Comparison of ENCODE assay signal across 22 cellular contexts in genomic region chr3:193129607-193130006, GRCh38.
DNase-seq lines count a peak whose midpoint lies in the region; ATAC-seq and TF ChIP-seq lines count a peak whose summit lies in the region.
"Had no signal": no experiment of that assay in that cellular context is flagged by ENCODE, and none has a peak within 500 bp of the region (broad histone marks: within the 10 kb centered on the region; RNA-seq: fewer than 3 reads in every experiment).

No MANE protein-coding gene starts in this region.

- H3K79me1 ChIP-seq in H9 (ENCODE audit: insufficient read depth, low read depth, low read length, poor library complexity, severe bottlenecking), result no peaks in the 10 kb centered on the region

- H3K56ac ChIP-seq in H9 (ENCODE audit: insufficient read length, low read depth, low read length), result no peak overlapping the region

- no peak for ATAC-seq in natural killer cell
- ATAC-seq: activated CD8-positive, alpha-beta T cell treated with anti-CD3 and anti-CD28 coated beads for 36 hours; esophagus mucosa; mucosa of descending colon had no signal

- no peak overlapping the region for H4K8ac ChIP-seq in H9 (replicated peaks; ENCODE audit: insufficient read length, low read depth, low read length)

- no peaks in the 10 kb centered on the region for H3K27me3 ChIP-seq in H9 (ENCODE audit: insufficient read depth, low read length)
- H3K27me3 ChIP-seq: ascending aorta, BLaER1, vagina had no signal

- TF ChIP-seq CTCF in H9 (conservative IDR thresholded peaks at IDR 0.05), result peak; percentile 67
- TF ChIP-seq CTCF in neural crest cell (conservative IDR thresholded peaks at IDR 0.05), result peak; percentile 37
- no peak for TF ChIP-seq CTCF in natural killer cell (IDR thresholded peaks at IDR 0.05)

- no peak overlapping the region for H2BK12ac ChIP-seq in H9 (ENCODE audit: insufficient read length, low read depth, low read length)

- H3K27me3 Mint-ChIP-seq in H9 (ENCODE audit: low read depth) (no peaks in the 10 kb centered on the region), neural crest cell (ENCODE audit: low read depth) (peaks cover 13% of the 10 kb centered on the region), natural killer cell (ENCODE audit: low read depth in 2 of 2) (peaks cover 0 to 3% of the 10 kb centered on the region in 2 donors)
- no peaks in the 10 kb centered on the region for H3K27me3 Mint-ChIP-seq in T-helper 2 cell treated with Interferon-gamma antibody and Interleukin-4, amounts not matched to agents 5 μg/mL and 100 μg/mL, for 36 hours (ENCODE audit: low read depth)
- H3K27me3 Mint-ChIP-seq: central memory CD8-positive, alpha-beta T cell had no signal

- H3K27ac Mint-ChIP-seq in H9 (no peak overlapping the region), neural crest cell (ENCODE audit: unreplicated experiment) (no peak overlapping the region), natural killer cell (no peak overlapping the region)
- no peak overlapping the region for H3K27ac Mint-ChIP-seq in T-helper 2 cell treated with Interferon-gamma antibody and Interleukin-4, amounts not matched to agents 5 μg/mL and 100 μg/mL, for 36 hours
- H3K27ac Mint-ChIP-seq: activated CD8-positive, alpha-beta T cell treated with anti-CD3 and anti-CD28 coated beads for 36 hours had no signal

- H3K36me3 Mint-ChIP-seq in H9 (ENCODE audit: insufficient read depth in 1 of 3, low read depth in 3 of 3) (no peaks in the 10 kb centered on the region), neural crest cell (ENCODE audit: low read depth) (no peaks in the 10 kb centered on the region), natural killer cell (no peaks in the 10 kb centered on the region)
- H3K36me3 Mint-ChIP-seq in T-helper 2 cell treated with Interferon-gamma antibody and Interleukin-4, amounts not matched to agents 5 μg/mL and 100 μg/mL, for 36 hours (ENCODE audit: low read depth), result no peaks in the 10 kb centered on the region

- no peaks in the 10 kb centered on the region for H3K4me1 ChIP-seq in H9 (ENCODE audit: insufficient read depth, low read length)
- H3K4me1 ChIP-seq: ascending aorta, BLaER1, vagina had no signal

- no peak overlapping the region for H3T11ph ChIP-seq in H9 (ENCODE audit: low read length)

- WGBS in H9 (ENCODE audit: extremely low coverage, insufficient read length, low lambda C conversion rate), result 100% methylated on average over 1 of the region's 4 CpGs

- H3K4me2 ChIP-seq in H9 (ENCODE audit: insufficient read depth, insufficient read length, low read length), result no peak overlapping the region
- H3K4me2 ChIP-seq: BLaER1, smooth muscle cell had no signal

- H3K79me2 ChIP-seq in H9 (ENCODE audit: insufficient read depth, low read length), result no peaks in the 10 kb centered on the region

- no peak overlapping the region for H2AFZ ChIP-seq in H9 (ENCODE audit: low read length)

- H2BK20ac ChIP-seq in H9 (ENCODE audit: low read depth, low read length, poor library complexity, severe bottlenecking), result no peak overlapping the region

- DNase-seq in NCI-H2029 treated with DMSO at 0.1 percent for 48 hours (lab: John Stamatoyannopoulos, UW) (peak; percentile 2), NCI-H2029 (lab: John Stamatoyannopoulos, UW) (no peak), H9 (no peak), SK-MEL-5 (ENCODE audit: low read depth, low spot score) (peak; percentile 22), neural crest cell (ENCODE audit: low read depth, low spot score) (no peak), natural killer cell (no peak)
- no peak for DNase-seq in T-helper 2 cell treated with Interferon-gamma antibody and Interleukin-4, amounts not matched to agents 5 μg/mL and 100 μg/mL, for 36 hours (ENCODE audit: low spot score)
- DNase-seq in stimulated activated CD4-positive, alpha-beta T cell treated with anti-CD3 and anti-CD28 coated beads, Interleukin-2, amount 100 ng/mL, for 48 hours, result no peak
- DNase-seq: activated CD8-positive, alpha-beta T cell treated with anti-CD3 and anti-CD28 coated beads for 36 hours; activated naive CD4-positive, alpha-beta T cell treated with anti-CD3 and anti-CD28 coated beads, Interleukin-2, amount 50 U/mL, for 16 hours; activated T-cell treated with anti-CD3 and anti-CD28 coated beads, Interleukin-2, amount 50 U/mL, for 48 hours; left ventricle myocardium inferior; mucosa of descending colon; NCI-H1048; NCI-H2227 treated with DMSO at 0.1 percent for 48 hours; SHP77 treated with DMSO at 0.1 percent for 48 hours had no signal

- no peak overlapping the region for H2BK120ac ChIP-seq in H9 (ENCODE audit: low read depth, low read length, poor library complexity, severe bottlenecking)

- no peak overlapping the region for H3K14ac ChIP-seq in H9 (ENCODE audit: insufficient read depth, low read length)

- no peak overlapping the region for H3K18ac ChIP-seq in H9 (ENCODE audit: insufficient read length, low read depth, low read length)

- no peaks in the 10 kb centered on the region for H3K9me3 ChIP-seq in H9 (ENCODE audit: control insufficient read depth, low read depth, low read length)
- H3K9me3 ChIP-seq: ascending aorta, BLaER1, left ventricle myocardium inferior, mucosa of descending colon, vagina had no signal

- no peak overlapping the region for H4K91ac ChIP-seq in H9 (ENCODE audit: insufficient read length, low read depth, low read length)

- H3K9me3 Mint-ChIP-seq in H9, result no peaks in the 10 kb centered on the region
- H3K9me3 Mint-ChIP-seq in neural crest cell, result no peaks in the 10 kb centered on the region
- peaks cover 7 to 9% of the 10 kb centered on the region in 2 donors for H3K9me3 Mint-ChIP-seq in natural killer cell
- H3K9me3 Mint-ChIP-seq in T-helper 2 cell treated with Interferon-gamma antibody and Interleukin-4, amounts not matched to agents 5 μg/mL and 100 μg/mL, for 36 hours, result no peaks in the 10 kb centered on the region
- H3K9me3 Mint-ChIP-seq: activated CD8-positive, alpha-beta T cell treated with anti-CD3 and anti-CD28 coated beads for 36 hours had no signal

- no peak overlapping the region for H3K23ac ChIP-seq in H9 (ENCODE audit: insufficient read length, low read depth, low read length)

- no peaks in the 10 kb centered on the region for H3K23me2 ChIP-seq in H9 (ENCODE audit: insufficient read length, low read depth, low read length, poor library complexity, severe bottlenecking)

- H4K5ac ChIP-seq in H9 (ENCODE audit: insufficient read length, low read depth, low read length), result no peak overlapping the region

- intact Hi-C loops in natural killer cell (cut with micrococcal nuclease), result no loop called here

- no peaks in the 10 kb centered on the region for H4K20me1 ChIP-seq in H9 (ENCODE audit: control insufficient read depth, insufficient read depth, insufficient read length)
- H4K20me1 ChIP-seq: BLaER1 had no signal

- H2BK5ac ChIP-seq in H9 (ENCODE audit: insufficient read length, low read length), result no peak overlapping the region

- no peak overlapping the region for H3K4me3 Mint-ChIP-seq in H9
- H3K4me3 Mint-ChIP-seq in neural crest cell, result no peak overlapping the region
- H3K4me3 Mint-ChIP-seq in natural killer cell, result no peak overlapping the region
- H3K4me3 Mint-ChIP-seq in T-helper 2 cell treated with Interferon-gamma antibody and Interleukin-4, amounts not matched to agents 5 μg/mL and 100 μg/mL, for 36 hours, result no peak overlapping the region
- H3K4me3 Mint-ChIP-seq: activated CD8-positive, alpha-beta T cell treated with anti-CD3 and anti-CD28 coated beads for 36 hours; central memory CD8-positive, alpha-beta T cell had no signal

- no peak overlapping the region for H3K9ac ChIP-seq in H9 (ENCODE audit: extremely low read depth, insufficient read length, low read length)
- H3K9ac ChIP-seq: BLaER1 had no signal

- H3K4me1 Mint-ChIP-seq in H9 (peaks cover 6 to 14% of the 10 kb centered on the region in 2 experiments), neural crest cell (no peaks in the 10 kb centered on the region), natural killer cell (no peaks in the 10 kb centered on the region)
- H3K4me1 Mint-ChIP-seq in T-helper 2 cell treated with Interferon-gamma antibody and Interleukin-4, amounts not matched to agents 5 μg/mL and 100 μg/mL, for 36 hours (ENCODE audit: low read depth), result no peaks in the 10 kb centered on the region
- H3K4me1 Mint-ChIP-seq: central memory CD8-positive, alpha-beta T cell had no signal

- no peak overlapping the region for H2BK15ac ChIP-seq in H9 (ENCODE audit: low read depth, low read length)

- H2AK5ac ChIP-seq in H9 (ENCODE audit: insufficient read length, low read length), result no peak overlapping the region

- no peak overlapping the region for H3K4ac ChIP-seq in H9 (ENCODE audit: low read depth, low read length)

- no peak overlapping the region for H3K27ac ChIP-seq in H9 (ENCODE audit: insufficient read length, low read depth, low read length)
- H3K27ac ChIP-seq: ascending aorta, BLaER1, left ventricle myocardium inferior, vagina had no signal

- in situ Hi-C loops in SK-MEL-5 (cut with HindIII; ENCODE audit: low pct_unique_long_range_greater_than_20kb, low sequenced_read_pairs), result no loop called here

Comparison
In these comparisons a context has a peak if more than half of its experiments do, and no peak if none do; other contexts are left out.
1. DNase-seq: peak in NCI-H2029 treated with DMSO at 0.1 percent for 48 hours (single experiment) and SK-MEL-5 (single experiment); none in NCI-H2029 (single experiment), H9 (single experiment), neural crest cell (single experiment), natural killer cell (single experiment), T-helper 2 cell treated with Interferon-gamma antibody and Interleukin-4, amounts not matched to agents 5 μg/mL and 100 μg/mL, for 36 hours (single experiment) and stimulated activated CD4-positive, alpha-beta T cell treated with anti-CD3 and anti-CD28 coated beads, Interleukin-2, amount 100 ng/mL, for 48 hours (0 of 2).